ENCODE assay signal across 9 cellular contexts in the genomic region with DNA sequence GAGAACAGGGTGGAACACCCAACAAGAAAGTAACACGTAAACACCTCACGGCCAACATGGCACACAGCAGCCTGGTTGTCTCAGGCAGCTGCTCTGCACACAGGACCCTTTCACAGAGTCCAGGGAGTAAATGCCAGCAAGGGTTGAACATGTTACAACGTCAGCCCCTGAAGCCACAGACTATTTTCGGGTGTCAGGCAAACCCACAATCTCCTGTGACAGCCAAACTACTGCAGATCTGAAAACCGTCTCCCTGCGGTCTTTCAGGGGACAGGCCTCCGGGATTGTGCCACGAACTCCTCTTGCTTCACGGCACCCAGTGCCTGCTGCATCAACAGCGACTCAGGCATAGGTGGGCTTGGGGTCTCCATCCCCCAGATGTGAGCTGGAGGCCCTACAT.
DNase-seq lines count a peak whose midpoint lies in the region; ATAC-seq lines count a peak whose summit lies in the region.
"Had no signal": no experiment of that assay in that cellular context is flagged by ENCODE, and none has a peak within 500 bp of the region (broad histone marks: within the 10 kb centered on the region; RNA-seq: fewer than 3 reads in every experiment).

No MANE protein-coding gene starts in this region.

- peaks cover 70% of the 10 kb centered on the region for H3K4me1 Mint-ChIP-seq in activated naive CD4-positive, alpha-beta T cell treated with anti-CD3 and anti-CD28 coated beads for 36 hours (ENCODE audit: low read depth)
- peaks cover 82% of the 10 kb centered on the region for H3K4me1 Mint-ChIP-seq in activated naive CD8-positive, alpha-beta T cell treated with anti-CD3 and anti-CD28 coated beads, Interleukin-2, amount 10 ng/mL, durations not matched to agents 7 days and 5 days
- H3K4me1 Mint-ChIP-seq in stimulated activated naive CD8-positive, alpha-beta T cell treated with anti-CD3 and anti-CD28 coated beads, Interleukin-15, Interleukin-2, amounts not matched to agents 100 ng/mL and 50 ng/mL, for 24 hours (ENCODE audit: low read depth) = peaks cover 79% of the 10 kb centered on the region

- intact Hi-C loops in activated naive CD4-positive, alpha-beta T cell treated with anti-CD3 and anti-CD28 coated beads for 36 hours (cut with micrococcal nuclease) = loop anchor here (5.0 kb wide), 1 partner anchor 71 kb away; no protein-coding TSS in a partner anchor

- POLR2A ChIA-PET in activated naive CD8-positive, alpha-beta T cell treated with anti-CD3 and anti-CD28 coated beads, Interleukin-2, amount 10 ng/mL, durations not matched to agents 7 days and 5 days (lab: Charles Lee) = interaction anchor here (0.6 to 6.8 kb wide), 8 partner anchors 14 to 126 kb away, joined by 3 to 216 read pairs (median 3); no protein-coding TSS in a partner anchor

- no peak overlapping the region for H3K4me3 Mint-ChIP-seq in activated naive CD4-positive, alpha-beta T cell treated with anti-CD3 and anti-CD28 coated beads for 36 hours
- H3K4me3 Mint-ChIP-seq in activated naive CD8-positive, alpha-beta T cell treated with anti-CD3 and anti-CD28 coated beads, Interleukin-2, amount 10 ng/mL, durations not matched to agents 7 days and 5 days = peak overlapping the region; percentile 73
- H3K4me3 Mint-ChIP-seq in stimulated activated naive CD8-positive, alpha-beta T cell treated with anti-CD3 and anti-CD28 coated beads, Interleukin-15, Interleukin-2, amounts not matched to agents 100 ng/mL and 50 ng/mL, for 24 hours = peak overlapping the region; percentile 27

- no peaks in the 10 kb centered on the region for H3K36me3 Mint-ChIP-seq in activated naive CD4-positive, alpha-beta T cell treated with anti-CD3 and anti-CD28 coated beads for 36 hours (ENCODE audit: low read depth)
- peaks cover 15% of the 10 kb centered on the region for H3K36me3 Mint-ChIP-seq in activated naive CD8-positive, alpha-beta T cell treated with anti-CD3 and anti-CD28 coated beads, Interleukin-2, amount 10 ng/mL, durations not matched to agents 7 days and 5 days
- H3K36me3 Mint-ChIP-seq in stimulated activated naive CD8-positive, alpha-beta T cell treated with anti-CD3 and anti-CD28 coated beads, Interleukin-15, Interleukin-2, amounts not matched to agents 100 ng/mL and 50 ng/mL, for 24 hours (ENCODE audit: low read depth) = no peaks in the 10 kb centered on the region

- no peaks in the 10 kb centered on the region for H3K27me3 Mint-ChIP-seq in activated naive CD4-positive, alpha-beta T cell treated with anti-CD3 and anti-CD28 coated beads for 36 hours (ENCODE audit: low read depth)
- no peaks in the 10 kb centered on the region for H3K27me3 Mint-ChIP-seq in activated naive CD8-positive, alpha-beta T cell treated with anti-CD3 and anti-CD28 coated beads, Interleukin-2, amount 10 ng/mL, durations not matched to agents 7 days and 5 days
- no peaks in the 10 kb centered on the region for H3K27me3 Mint-ChIP-seq in stimulated activated naive CD8-positive, alpha-beta T cell treated with anti-CD3 and anti-CD28 coated beads, Interleukin-15, Interleukin-2, amounts not matched to agents 100 ng/mL and 50 ng/mL, for 24 hours

- no peak overlapping the region for H3K27ac Mint-ChIP-seq in activated naive CD4-positive, alpha-beta T cell treated with anti-CD3 and anti-CD28 coated beads for 36 hours
- peak overlapping the region; percentile 96 for H3K27ac Mint-ChIP-seq in activated naive CD8-positive, alpha-beta T cell treated with anti-CD3 and anti-CD28 coated beads, Interleukin-2, amount 10 ng/mL, durations not matched to agents 7 days and 5 days
- peak overlapping the region; percentile 59 for H3K27ac Mint-ChIP-seq in stimulated activated naive CD8-positive, alpha-beta T cell treated with anti-CD3 and anti-CD28 coated beads, Interleukin-15, Interleukin-2, amounts not matched to agents 100 ng/mL and 50 ng/mL, for 24 hours

- no peaks in the 10 kb centered on the region for H3K9me3 Mint-ChIP-seq in activated naive CD4-positive, alpha-beta T cell treated with anti-CD3 and anti-CD28 coated beads for 36 hours
- no peaks in the 10 kb centered on the region for H3K9me3 Mint-ChIP-seq in activated naive CD8-positive, alpha-beta T cell treated with anti-CD3 and anti-CD28 coated beads, Interleukin-2, amount 10 ng/mL, durations not matched to agents 7 days and 5 days
- no peaks in the 10 kb centered on the region for H3K9me3 Mint-ChIP-seq in stimulated activated naive CD8-positive, alpha-beta T cell treated with anti-CD3 and anti-CD28 coated beads, Interleukin-15, Interleukin-2, amounts not matched to agents 100 ng/mL and 50 ng/mL, for 24 hours

- CTCF ChIA-PET in activated naive CD4-positive, alpha-beta T cell treated with anti-CD3 and anti-CD28 coated beads for 36 hours (lab: Charles Lee) = interaction anchor here (0.6 kb wide), 1 partner anchor 106 kb away, joined by 7 read pairs; no protein-coding TSS in a partner anchor

- peak; percentile 48 for ATAC-seq in activated naive CD8-positive, alpha-beta T cell treated with anti-CD3 and anti-CD28 coated beads, Interleukin-2, amount 10 ng/mL, durations not matched to agents 7 days and 5 days (ENCODE audit: low read depth)
- no peak for ATAC-seq in GM18868 (IDR thresholded peaks at IDR 0.05; ENCODE audit: unreplicated experiment)
- ATAC-seq: SK-N-SH treated with all-trans-retinoic acid at 6 μM for 48 hours had no signal

- DNase-seq in activated naive CD4-positive, alpha-beta T cell treated with anti-CD3 and anti-CD28 coated beads for 36 hours = peak; percentile 58
- no peak for DNase-seq in activated naive CD4-positive, alpha-beta T cell (lab: John Stamatoyannopoulos, UW)
- peak; percentile 97 for DNase-seq in SIG-M5 treated with dmso at 0.1 percent for 504 hours (lab: John Stamatoyannopoulos, UW; ENCODE audit: unreplicated experiment)
- peak; percentile 64 for DNase-seq in activated naive CD8-positive, alpha-beta T cell treated with anti-CD3 and anti-CD28 coated beads, Interleukin-2, amount 10 ng/mL, durations not matched to agents 7 days and 5 days
- no peak for DNase-seq in NCI-H2196 treated with DMSO at 0.1 percent for 48 hours (lab: John Stamatoyannopoulos, UW; ENCODE audit: unreplicated experiment)
- no peak for DNase-seq in SK-N-DZ (ENCODE audit: low spot score)

Comparison
In these comparisons a context has a peak if more than half of its experiments do, and no peak if none do; other contexts are left out.
1. DNase-seq: peak in activated naive CD4-positive, alpha-beta T cell treated with anti-CD3 and anti-CD28 coated beads for 36 hours (single experiment), SIG-M5 treated with dmso at 0.1 percent for 504 hours (single experiment) and activated naive CD8-positive, alpha-beta T cell treated with anti-CD3 and anti-CD28 coated beads, Interleukin-2, amount 10 ng/mL, durations not matched to agents 7 days and 5 days (single experiment); none in activated naive CD4-positive, alpha-beta T cell (0 of 4), NCI-H2196 treated with DMSO at 0.1 percent for 48 hours (single experiment) and SK-N-DZ (single experiment).